In the genomic region with DNA sequence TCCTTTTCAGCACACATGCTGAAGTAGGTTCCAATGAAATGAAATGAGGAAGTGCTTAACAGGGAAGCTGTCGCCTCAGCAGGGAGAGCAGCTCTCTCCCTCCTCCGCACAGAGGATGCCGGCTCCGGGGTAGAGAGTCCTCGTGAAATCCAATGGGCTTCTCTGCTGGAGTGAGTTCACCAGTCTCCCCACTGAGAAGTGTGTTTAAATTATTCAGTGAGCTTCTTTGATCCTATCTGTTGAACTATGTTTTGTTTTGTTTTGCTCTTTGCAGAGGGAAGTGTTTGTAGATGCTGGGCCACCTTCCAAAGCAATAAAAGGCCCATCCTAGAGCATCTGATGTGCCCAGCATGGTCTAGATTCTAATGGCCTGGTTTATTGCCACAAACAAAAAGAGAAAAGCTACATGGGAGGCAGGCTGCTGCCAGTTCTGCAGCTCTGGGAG, we compare ENCODE assay signal across 12 cellular contexts. TPM values are rescaled to one million over a fixed set of nuclear protein-coding genes. Genes with fewer than 3 reads are reported as not detected.
DNase-seq lines count a peak whose midpoint lies in the region; ATAC-seq lines count a peak whose summit lies in the region.
"Had no signal": no experiment of that assay in that cellular context is flagged by ENCODE, and none has a peak within 500 bp of the region (broad histone marks: within the 10 kb centered on the region; RNA-seq: fewer than 3 reads in every experiment).

No MANE protein-coding gene starts in this region.

- H3K36me3 ChIP-seq in HUES48 (ENCODE audit: control insufficient read depth, insufficient read depth, low read length), result peaks cover 38% of the 10 kb centered on the region
- H3K36me3 ChIP-seq in CD4-positive, alpha-beta memory T cell (ENCODE audit: insufficient read depth, low read length), result peaks cover 30% of the 10 kb centered on the region

- H3K4me3 ChIP-seq in HUES48 (ENCODE audit: low read depth, low read length), result no peak overlapping the region
- no peak overlapping the region for H3K4me3 ChIP-seq in CD4-positive, alpha-beta memory T cell (ENCODE audit: low read length in 2 of 2)

- no peak overlapping the region for H3K27ac Mint-ChIP-seq in activated CD8-positive, alpha-beta T cell treated with anti-CD3 and anti-CD28 coated beads, Interleukin-2, amount 10 ng/mL, durations not matched to agents 7 days and 5 days
- H3K27ac Mint-ChIP-seq in CD4-positive, alpha-beta memory T cell, result peak overlapping the region in 2 of 7 donors; percentile 17 to 29
- H3K27ac Mint-ChIP-seq: T-helper 1 cell treated with Interleukin-12 subunit alpha and Interleukin-12 subunit beta and Interleukin-4 antibody, amounts not matched to agents 30 μg/mL and 1 μg/mL, for 36 hours had no signal

- no peak overlapping the region for H3K4me3 Mint-ChIP-seq in activated CD8-positive, alpha-beta T cell treated with anti-CD3 and anti-CD28 coated beads, Interleukin-2, amount 10 ng/mL, durations not matched to agents 7 days and 5 days
- no peak overlapping the region for H3K4me3 Mint-ChIP-seq in CD4-positive, alpha-beta memory T cell
- H3K4me3 Mint-ChIP-seq: T-helper 1 cell treated with Interleukin-12 subunit alpha and Interleukin-12 subunit beta and Interleukin-4 antibody, amounts not matched to agents 30 μg/mL and 1 μg/mL, for 36 hours had no signal

- H3K27me3 ChIP-seq in HUES48 (ENCODE audit: control insufficient read depth, insufficient read depth, low read length), result no peaks in the 10 kb centered on the region
- H3K27me3 ChIP-seq in CD4-positive, alpha-beta memory T cell (ENCODE audit: insufficient read depth, low read length), result no peaks in the 10 kb centered on the region

- ATAC-seq in activated CD8-positive, alpha-beta T cell treated with anti-CD3 and anti-CD28 coated beads, Interleukin-2, amount 10 ng/mL, durations not matched to agents 7 days and 5 days, result no peak

- intact Hi-C loops in head of caudate nucleus (cut with DNase I), result no loop called here
- intact Hi-C loops in CD4-positive, alpha-beta memory T cell (cut with micrococcal nuclease), result no loop called here

- no peak overlapping the region for H3K9ac ChIP-seq in HUES48 (ENCODE audit: low read depth, low read length)

- no peaks in the 10 kb centered on the region for H3K9me3 Mint-ChIP-seq in activated CD8-positive, alpha-beta T cell treated with anti-CD3 and anti-CD28 coated beads, Interleukin-2, amount 10 ng/mL, durations not matched to agents 7 days and 5 days (ENCODE audit: insufficient read depth)
- H3K9me3 Mint-ChIP-seq in CD4-positive, alpha-beta memory T cell, result no peaks in the 10 kb centered on the region
- H3K9me3 Mint-ChIP-seq: naive B cell; T-helper 1 cell treated with Interleukin-12 subunit alpha and Interleukin-12 subunit beta and Interleukin-4 antibody, amounts not matched to agents 30 μg/mL and 1 μg/mL, for 36 hours had no signal

- H3K4me1 ChIP-seq in HUES48 (ENCODE audit: control insufficient read depth, insufficient read depth, low read length), result peaks cover 1% of the 10 kb centered on the region; the same call in 1 of the 2 replicates
- peaks cover under 1% of the 10 kb centered on the region for H3K4me1 ChIP-seq in CD4-positive, alpha-beta memory T cell (ENCODE audit: insufficient read depth, low read length)

- peaks cover 24% of the 10 kb centered on the region for H3K36me3 Mint-ChIP-seq in activated CD8-positive, alpha-beta T cell treated with anti-CD3 and anti-CD28 coated beads, Interleukin-2, amount 10 ng/mL, durations not matched to agents 7 days and 5 days (ENCODE audit: low read depth)
- H3K36me3 Mint-ChIP-seq in CD4-positive, alpha-beta memory T cell, result peaks cover 25 to 59% of the 10 kb centered on the region in 2 donors

- DNase-seq in AML-193 (lab: John Stamatoyannopoulos, UW) (peak; percentile 55 to 58), SKM-1 treated with dmso at 0.1 percent for 144 hours (lab: John Stamatoyannopoulos, UW; ENCODE audit: unreplicated experiment) (peak; percentile 79), head of caudate nucleus (peak in 35 of 42 donors; percentile 24 to 83 (median 55)), HuH-7.5 (ENCODE audit: low spot score) (no peak), NCI-H510A (lab: John Stamatoyannopoulos, UW) (no peak)
- no peak for DNase-seq in activated CD8-positive, alpha-beta T cell treated with anti-CD3 and anti-CD28 coated beads, Interleukin-2, amount 10 ng/mL, durations not matched to agents 7 days and 5 days
- DNase-seq in CD4-positive, alpha-beta memory T cell, result no peak
- DNase-seq: foreskin melanocyte, naive B cell, NCI-H1105 had no signal

- H3K4me1 Mint-ChIP-seq in activated CD8-positive, alpha-beta T cell treated with anti-CD3 and anti-CD28 coated beads, Interleukin-2, amount 10 ng/mL, durations not matched to agents 7 days and 5 days (ENCODE audit: low read depth), result peaks cover 10% of the 10 kb centered on the region
- peaks cover 7 to 16% (median 11%) of the 10 kb centered on the region in 4 donors for H3K4me1 Mint-ChIP-seq in CD4-positive, alpha-beta memory T cell

- POLR2A ChIA-PET in activated CD8-positive, alpha-beta T cell treated with anti-CD3 and anti-CD28 coated beads, Interleukin-2, amount 10 ng/mL, durations not matched to agents 7 days and 5 days (lab: Charles Lee), result interaction anchor here (0.6 kb wide), 1 partner anchor 14 kb away, joined by 3 read pairs; no protein-coding TSS in a partner anchor
- POLR2A ChIA-PET in CD4-positive, alpha-beta memory T cell (lab: Charles Lee; ENCODE audit: partially characterized antibody), result interaction anchor here (0.9 to 1.7 kb wide), 2 partner anchors 45 to 92 kb away, joined by 3 read pairs; no protein-coding TSS in a partner anchor

- H3K9me3 ChIP-seq in HUES48 (ENCODE audit: control insufficient read depth, insufficient read depth, low read length), result no peaks in the 10 kb centered on the region
- no peaks in the 10 kb centered on the region for H3K9me3 ChIP-seq in CD4-positive, alpha-beta memory T cell (ENCODE audit: control insufficient read depth in 1 of 2, low read length in 2 of 2)

- CTCF ChIA-PET in activated CD8-positive, alpha-beta T cell treated with anti-CD3 and anti-CD28 coated beads, Interleukin-2, amount 10 ng/mL, durations not matched to agents 7 days and 5 days (lab: Charles Lee), result no interaction called here
- CTCF ChIA-PET in CD4-positive, alpha-beta memory T cell (lab: Charles Lee; ENCODE audit: partially characterized antibody), result interaction anchor here (1.7 kb wide), 1 partner anchor 8 kb away, joined by 4 read pairs; a partner anchor contains a TSS

- no peaks in the 10 kb centered on the region for H3K27me3 Mint-ChIP-seq in activated CD8-positive, alpha-beta T cell treated with anti-CD3 and anti-CD28 coated beads, Interleukin-2, amount 10 ng/mL, durations not matched to agents 7 days and 5 days (ENCODE audit: low read depth)
- no peaks in the 10 kb centered on the region for H3K27me3 Mint-ChIP-seq in CD4-positive, alpha-beta memory T cell
- H3K27me3 Mint-ChIP-seq: naive B cell had no signal

- peak overlapping the region; percentile 30 for H3K27ac ChIP-seq in HUES48 (ENCODE audit: low read depth, low read length)
- H3K27ac ChIP-seq in CD4-positive, alpha-beta memory T cell (ENCODE audit: low read depth, low read length), result no peak overlapping the region

RNA-seq across cellular contexts. Expression of a gene that starts 6.8 kb away (rescaled TPM):
- total RNA-seq in activated CD8-positive, alpha-beta T cell treated with anti-CD3 and anti-CD28 coated beads, Interleukin-2, amount 10 ng/mL, durations not matched to agents 7 days and 5 days, result 10 to 100 TPM; 90.8 to 97.2 TPM
- total RNA-seq in CD4-positive, alpha-beta memory T cell, result 10 to 100 TPM; 61.3 to 68.9 TPM
- 100 to 1,000 TPM; 114 to 119 TPM for polyA plus RNA-seq in CD4-positive, alpha-beta memory T cell

RNA-seq across cellular contexts. Expression of a gene that starts 7.7 kb away (rescaled TPM):
- 10 to 100 TPM; 46.7 to 52.4 TPM for total RNA-seq in activated CD8-positive, alpha-beta T cell treated with anti-CD3 and anti-CD28 coated beads, Interleukin-2, amount 10 ng/mL, durations not matched to agents 7 days and 5 days
- total RNA-seq in CD4-positive, alpha-beta memory T cell, result 100 to 1,000 TPM; 290 to 309 TPM
- polyA plus RNA-seq in CD4-positive, alpha-beta memory T cell, result 10 to 100 TPM; 38.2 to 50.0 TPM

RNA-seq across cellular contexts. Expression of a gene that starts 31.5 kb away (rescaled TPM):
- under 1 TPM; 0.29 to 0.31 TPM for total RNA-seq in activated CD8-positive, alpha-beta T cell treated with anti-CD3 and anti-CD28 coated beads, Interleukin-2, amount 10 ng/mL, durations not matched to agents 7 days and 5 days
- under 1 TPM; 0.53 to 0.81 TPM for total RNA-seq in CD4-positive, alpha-beta memory T cell
- under 1 TPM in 1 of 2 donors, not detected in 1; 0.13 TPM for polyA plus RNA-seq in CD4-positive, alpha-beta memory T cell

RNA-seq across cellular contexts. Expression of a gene that starts 54.9 kb away (rescaled TPM):
- 10 to 100 TPM; 24.1 to 26.3 TPM for total RNA-seq in activated CD8-positive, alpha-beta T cell treated with anti-CD3 and anti-CD28 coated beads, Interleukin-2, amount 10 ng/mL, durations not matched to agents 7 days and 5 days
- total RNA-seq in CD4-positive, alpha-beta memory T cell, result 100 to 1,000 TPM; 204 to 227 TPM
- 10 to 100 TPM; 44.6 to 56.6 TPM for polyA plus RNA-seq in CD4-positive, alpha-beta memory T cell

Comparison
In these comparisons a context has a peak if more than half of its experiments do, and no peak if none do; other contexts are left out.
1. DNase-seq: peak in AML-193 (2 of 2), SKM-1 treated with dmso at 0.1 percent for 144 hours (single experiment) and head of caudate nucleus (35 of 42); none in HuH-7.5 (single experiment), activated CD8-positive, alpha-beta T cell treated with anti-CD3 and anti-CD28 coated beads, Interleukin-2, amount 10 ng/mL, durations not matched to agents 7 days and 5 days (single experiment), CD4-positive, alpha-beta memory T cell (0 of 5) and NCI-H510A (single experiment).
2. RNA of a gene that starts 7.7 kb away (total RNA-seq): 290 to 309 TPM in CD4-positive, alpha-beta memory T cell; 46.7 to 52.4 TPM in activated CD8-positive, alpha-beta T cell treated with anti-CD3 and anti-CD28 coated beads, Interleukin-2, amount 10 ng/mL, durations not matched to agents 7 days and 5 days; every median in the first group is over 4 times any median in the second.